In genomic region chr3:194471863-194472262, GRCh38 we compare ENCODE assay signal across 19 cellular contexts. TPM values are rescaled to one million over a fixed set of nuclear protein-coding genes. Genes with fewer than 3 reads are reported as not detected.
DNase-seq lines count a peak whose midpoint lies in the region; ATAC-seq, FAIRE-seq and TF ChIP-seq lines count a peak whose summit lies in the region.
"Had no signal": no experiment of that assay in that cellular context is flagged by ENCODE, and none has a peak within 500 bp of the region (broad histone marks: within the 10 kb centered on the region; RNA-seq: fewer than 3 reads in every experiment).

No MANE protein-coding gene starts in this region.

- no peaks in the 10 kb centered on the region for H3K36me3 ChIP-seq in Panc1 (ENCODE audit: control insufficient read depth, insufficient read depth, low read length)
- peaks cover 1 to 8% of the 10 kb centered on the region in 2 experiments; a peak in 1 of 5 replicates for H3K36me3 ChIP-seq in HepG2 (replicated peaks in 1 of 2; ENCODE audit: control insufficient read depth in 1 of 2, insufficient read depth in 2 of 2, low read length in 2 of 2)
- no peaks in the 10 kb centered on the region for H3K36me3 ChIP-seq in upper lobe of right lung
- no peaks in the 10 kb centered on the region for H3K36me3 ChIP-seq in esophagus muscularis mucosa
- no peaks in the 10 kb centered on the region for H3K36me3 ChIP-seq in stomach
- H3K36me3 ChIP-seq: neural progenitor cell, vagina, WERI-Rb-1 had no signal

- H3K79me2 ChIP-seq in HepG2 (ENCODE audit: insufficient read depth, low read length) = peaks cover 99% of the 10 kb centered on the region

- TF ChIP-seq CTCF in Panc1 (IDR thresholded peaks at IDR 0.05) = 0 out of 2 replicates have a peak, but pooled peaks have one; percentile 38
- no peak for TF ChIP-seq CTCF in HepG2 (CRISPR knock-in tag; IDR thresholded peaks at IDR 0.05)
- no peak for TF ChIP-seq CTCF in upper lobe of right lung (IDR thresholded peaks at IDR 0.05)
- no peak for TF ChIP-seq CTCF in esophagus muscularis mucosa (IDR thresholded peaks at IDR 0.05)
- TF ChIP-seq CTCF in stomach (IDR thresholded peaks at IDR 0.05) = no peak

- CTCF ChIA-PET in Panc1 (lab: Charles Lee) (interaction anchor here (0.5 to 1.8 kb wide), 14 partner anchors 9 to 434 kb away, joined by 3 to 21 read pairs (median 4); no protein-coding TSS in a partner anchor), HepG2 (lab: Yijun Ruan, JAX; ENCODE audit: low intra/inter-chr PET ratio, low total read pairs) (interaction anchor here (1.2 to 2.0 kb wide), 4 partner anchors 48 to 123 kb away, joined by 4 to 11 read pairs (median 7); no protein-coding TSS in a partner anchor)

- BruUV-seq in Panc1 (replicated peaks; lab: Mats Ljungman, UMichigan) (no TSS peak), HepG2 (replicated peaks; lab: Mats Ljungman, UMichigan) (no TSS peak)

- in situ Hi-C loops in Panc1 (cut with HindIII; ENCODE audit: low pct_unique_long_range_greater_than_20kb, low sequenced_read_pairs) = no loop called here
- in situ Hi-C loops in HepG2 (cut with HindIII; ENCODE audit: extremely low pct_ligation_motif_present, low pct_unique_long_range_greater_than_20kb) = no loop called here

- H3K27ac ChIP-seq in right cardiac atrium (ENCODE audit: low read length) = peak overlapping the region; percentile 28
- no peak overlapping the region for H3K27ac ChIP-seq in Panc1 (ENCODE audit: low read length)
- no peak overlapping the region for H3K27ac ChIP-seq in HepG2 (ENCODE audit: extremely low read length, insufficient read depth, low read length)
- H3K27ac ChIP-seq in upper lobe of right lung = no peak overlapping the region
- no peak overlapping the region for H3K27ac ChIP-seq in esophagus muscularis mucosa (replicated peaks in 1 of 4)
- H3K27ac ChIP-seq in stomach = no peak overlapping the region
- H3K27ac ChIP-seq: neural progenitor cell, vagina, WERI-Rb-1 had no signal

- no peak overlapping the region; the same call in 1 of the 2 replicates for H3K9ac ChIP-seq in HepG2 (ENCODE audit: insufficient read depth, low read depth, low read length)
- H3K9ac ChIP-seq: neural progenitor cell had no signal

- no peak for TF ChIP-seq RAD21 in HepG2 (CRISPR knock-in tag; IDR thresholded peaks at IDR 0.05)

- peak overlapping the region; percentile 46 for H3K4me2 ChIP-seq in HepG2 (ENCODE audit: low read depth, low read length)
- H3K4me2 ChIP-seq: neural progenitor cell had no signal

- TF ChIP-seq POLR2A in HepG2 (IDR thresholded peaks at IDR 0.05; ENCODE audit: insufficient read depth in 1 of 2, low read depth in 2 of 2, low read length in 2 of 2) = no peak
- no peak for TF ChIP-seq POLR2A in esophagus muscularis mucosa (IDR thresholded peaks at IDR 0.05; ENCODE audit: low read depth)
- no peak for TF ChIP-seq POLR2A in stomach (IDR thresholded peaks at IDR 0.05)

- 43% methylated on average over 5 of the region's 5 CpGs for WGBS in right cardiac atrium
- 36% methylated on average over 5 of the region's 5 CpGs for WGBS in HepG2 (ENCODE audit: low lambda C conversion rate)
- 59% methylated on average over 5 of the region's 5 CpGs for WGBS in esophagus muscularis mucosa
- WGBS in stomach, 5 donors = 28 to 58% (median 39%) methylated on average over 5 of the region's 5 CpGs

- no peak overlapping the region for H2AFZ ChIP-seq in HepG2 (ENCODE audit: low read length)
- H2AFZ ChIP-seq: neural progenitor cell had no signal

- peaks cover 5% of the 10 kb centered on the region for H3K4me1 ChIP-seq in right cardiac atrium (ENCODE audit: control insufficient read depth, insufficient read depth, low read length)
- peaks cover 9% of the 10 kb centered on the region for H3K4me1 ChIP-seq in Panc1 (ENCODE audit: control insufficient read depth, insufficient read depth, low read length)
- H3K4me1 ChIP-seq in HepG2 (ENCODE audit: insufficient read depth, low read length) = peaks cover 53% of the 10 kb centered on the region
- no peaks in the 10 kb centered on the region for H3K4me1 ChIP-seq in upper lobe of right lung
- H3K4me1 ChIP-seq in esophagus muscularis mucosa = peaks cover 14 to 46% (median 27%) of the 10 kb centered on the region in 4 donors
- peaks cover 0 to 54% (median 28%) of the 10 kb centered on the region in 4 donors for H3K4me1 ChIP-seq in stomach

- H3K27me3 ChIP-seq in right cardiac atrium (ENCODE audit: control insufficient read depth, insufficient read depth) (no peaks in the 10 kb centered on the region), Panc1 (ENCODE audit: control insufficient read depth, insufficient read depth, low read length) (no peaks in the 10 kb centered on the region), HepG2 (ENCODE audit: control insufficient read depth in 1 of 2, insufficient read depth in 2 of 2, low read length in 2 of 2) (no peaks in the 10 kb centered on the region), upper lobe of right lung (no peaks in the 10 kb centered on the region), esophagus muscularis mucosa (no peaks in the 10 kb centered on the region), stomach (no peaks in the 10 kb centered on the region)
- H3K27me3 ChIP-seq: BE2C, neural progenitor cell, vagina had no signal

- H3K9me3 ChIP-seq in right cardiac atrium (ENCODE audit: control insufficient read depth, low read length) (no peaks in the 10 kb centered on the region), Panc1 (ENCODE audit: control insufficient read depth, insufficient read depth, low read depth, low read length) (no peaks in the 10 kb centered on the region), HepG2 (ENCODE audit: low read length) (no peaks in the 10 kb centered on the region), upper lobe of right lung (no peaks in the 10 kb centered on the region), esophagus muscularis mucosa (no peaks in the 10 kb centered on the region), stomach (no peaks in the 10 kb centered on the region)
- H3K9me3 ChIP-seq: BE2C, vagina had no signal

- DNase-seq in right cardiac atrium (no peak), cardiac septum (ENCODE audit: low spot score) (no peak), Panc1 (ENCODE audit: low read depth, low spot score) (no peak), HepG2 (ENCODE audit: low spot score) (no peak), upper lobe of right lung (no peak), esophagus muscularis mucosa (ENCODE audit: extremely low spot score) (no peak), stomach (no peak)
- DNase-seq in central memory CD4-positive, alpha-beta T cell = no peak
- DNase-seq: activated CD4-positive, alpha-beta T cell treated with anti-CD3 and anti-CD28 coated beads, Interleukin-2, amount 50 U/mL, for 1 hour; activated CD8-positive, alpha-beta memory T cell treated with anti-CD3 and anti-CD28 coated beads, Interleukin-2, amount 50 U/mL, for 4 hours; aorta; islet precursor cell; NCI-H510A; NK-92 treated with Interleukin-12 subunit alpha and Interleukin-12 subunit beta, amount 100 ng/mL, for 24 hours; stimulated activated CD4-positive, alpha-beta T cell treated with anti-CD3 and anti-CD28 coated beads, Interleukin-15, amount 100 ng/mL, for 24 hours; WERI-Rb-1 had no signal

- POLR2A ChIA-PET in Panc1 (lab: Charles Lee) = no interaction called here
- POLR2A ChIA-PET in HepG2 (lab: Yijun Ruan, JAX) = interaction anchor here (1.8 to 3.1 kb wide), 2 partner anchors 65 to 113 kb away, joined by 5 to 13 read pairs; no protein-coding TSS in a partner anchor

- no peak for TF ChIP-seq EP300 in HepG2 (IDR thresholded peaks at IDR 0.05; ENCODE audit: low read depth in 2 of 2, low read length in 2 of 2)
- TF ChIP-seq EP300 in HepG2 (CRISPR knock-in tag; IDR thresholded peaks at IDR 0.05; ENCODE audit: borderline replicate concordance) = no peak
- no peak for TF ChIP-seq EP300 in esophagus muscularis mucosa (IDR thresholded peaks at IDR 0.05)
- TF ChIP-seq EP300 in stomach (IDR thresholded peaks at IDR 0.05) = no peak

- peak; percentile 51 for FAIRE-seq in HepG2 (lab: Jason Lieb, UNC)

- peak in 1 of 2 donors; percentile 17 for ATAC-seq in right cardiac atrium
- ATAC-seq in Panc1 = 0 out of 2 replicates have a peak, but pooled peaks have one; percentile 36
- peak; percentile 85 for ATAC-seq in HepG2
- ATAC-seq in upper lobe of right lung = peak; percentile 47

- intact Hi-C loops in right cardiac atrium (cut with DNase I) = loop anchor here in 3 of 4 donors (2.0 to 5.0 kb wide), 4 partner anchors 100 to 125 kb away; no protein-coding TSS in a partner anchor
- intact Hi-C loops in cardiac septum (cut with DNase I) = no loop called here
- intact Hi-C loops in Panc1 (cut with micrococcal nuclease; ENCODE audit: unreplicated experiment) = loop anchor here (2.0 kb wide), 2 partner anchors 103 to 123 kb away; no protein-coding TSS in a partner anchor
- intact Hi-C loops in HepG2 (cut with micrococcal nuclease; ENCODE audit: unreplicated experiment) = loop anchor here (1.0 kb wide), 4 partner anchors 48 to 122 kb away; no protein-coding TSS in a partner anchor
- intact Hi-C loops in upper lobe of right lung (cut with DNase I) = loop anchor here (5.0 kb wide), 1 partner anchor 120 kb away; no protein-coding TSS in a partner anchor
- intact Hi-C loops in esophagus muscularis mucosa (cut with DNase I) = loop anchor here (2.0 kb wide), 1 partner anchor 123 kb away; no protein-coding TSS in a partner anchor
- intact Hi-C loops in stomach (cut with DNase I; ENCODE audit: low total_unique reads) = loop anchor here (5.0 kb wide), 1 partner anchor 125 kb away; no protein-coding TSS in a partner anchor

- H3K4me3 ChIP-seq in right cardiac atrium (ENCODE audit: low read length) (no peak overlapping the region), Panc1 (ENCODE audit: low read depth in 2 of 2, low read length in 2 of 2) (no peak overlapping the region), HepG2 (replicated peaks in 1 of 3; ENCODE audit: insufficient read depth in 1 of 3, low read depth in 2 of 3, low read length in 3 of 3) (no peak overlapping the region), upper lobe of right lung (no peak overlapping the region), esophagus muscularis mucosa (no peak overlapping the region), stomach (no peak overlapping the region)
- H3K4me3 ChIP-seq: neural progenitor cell, vagina had no signal

- peaks cover 53% of the 10 kb centered on the region for H4K20me1 ChIP-seq in HepG2 (ENCODE audit: insufficient read depth, low read length)

RNA-seq across cellular contexts. Expression of gene ATP13A3, which starts 14.9 kb away (rescaled TPM):
- total RNA-seq in right cardiac atrium (100 to 1,000 TPM in 1 of 4 donors, 10 to 100 TPM in 3; 79.9 to 194 (median 93.6) TPM), cardiac septum (217 TPM), Panc1 (2021; ENCODE audit: unreplicated experiment) (169 TPM), HepG2 (2016; rRNA removed; fragmentation: Illumina TruSeq; extraction: Trizol) (80.8 and 82.6 TPM in 2 replicates), upper lobe of right lung (101 TPM), esophagus muscularis mucosa (100 to 1,000 TPM in 2 of 4 donors, 10 to 100 TPM in 2; 74.7 to 167 (median 91.0) TPM), stomach (100 to 1,000 TPM in 1 of 5 donors, 10 to 100 TPM in 4; 15.4 to 332 (median 33.0) TPM)
- polyA plus RNA-seq in right cardiac atrium (28.2 TPM), HepG2 (2011; rRNA removed) (34.8 and 44.9 TPM in 2 replicates), stomach (10 to 100 TPM; 11.2 to 11.9 (median 11.6) TPM)
- 34.8 TPM for polyA plus RNA-seq in Panc1 (2012; ENCODE audit: insufficient read length)
- 24.1 and 34.0 TPM in 2 replicates for total RNA-seq in HepG2 (2016; cell fraction: cytosol; rRNA removed; fragmentation: Illumina TruSeq; extraction: Trizol; ENCODE audit: low read depth)
- total RNA-seq in HepG2 (2016; cell fraction: insoluble cytoplasmic fraction; rRNA removed; fragmentation: Illumina TruSeq; extraction: Trizol) = 77.1 and 79.8 TPM in 2 replicates
- total RNA-seq in HepG2 (2016; cell fraction: membrane; rRNA removed; fragmentation: Illumina TruSeq; extraction: Trizol) = 63.8 and 77.4 TPM in 2 replicates
- 96.6 and 107 TPM in 2 replicates for total RNA-seq in HepG2 (2016; cell fraction: nucleus; rRNA removed; fragmentation: Illumina TruSeq; extraction: Trizol)
- polyA plus RNA-seq in HepG2 (2011; cell fraction: cytosol; rRNA removed) = 14.3 and 23.1 TPM in 2 replicates
- polyA plus RNA-seq in HepG2 (2011; cell fraction: nucleus; rRNA removed) = 23.0 and 36.3 TPM in 2 replicates
- polyA plus RNA-seq in HepG2 (2012) = 42.7 and 47.6 TPM in 2 replicates
- polyA plus RNA-seq in HepG2 (2016; cell fraction: cytosol; fragmentation: Illumina TruSeq; extraction: Trizol; ENCODE audit: low read depth) = 1.1 and 1.3 TPM in 2 replicates
- 25.7 and 29.2 TPM in 2 replicates for polyA plus RNA-seq in HepG2 (2016; cell fraction: insoluble cytoplasmic fraction; fragmentation: Illumina TruSeq; extraction: Trizol; ENCODE audit: low read depth)
- 7.0 and 8.6 TPM in 2 replicates for polyA plus RNA-seq in HepG2 (2016; cell fraction: membrane; fragmentation: Illumina TruSeq; extraction: Trizol; ENCODE audit: low read depth)
- 50.7 and 55.8 TPM in 2 replicates for polyA plus RNA-seq in HepG2 (2016; cell fraction: nucleus; fragmentation: Illumina TruSeq; extraction: Trizol; ENCODE audit: insufficient read depth, low read depth)
- 73.3 and 126 TPM in 2 replicates for polyA minus RNA-seq in HepG2 (2011; rRNA and poly(A)+ RNA removed; ENCODE audit: low replicate concordance)
- 74.1 and 95.7 TPM in 2 replicates for polyA minus RNA-seq in HepG2 (2011; cell fraction: cytosol; rRNA and poly(A)+ RNA removed)
- polyA minus RNA-seq in HepG2 (2011; cell fraction: nucleus; rRNA and poly(A)+ RNA removed) = 164 and 199 TPM in 2 replicates
